3 cellular contexts compared by ENCODE assay signal in genomic region chr2:27024812-27025211, GRCh38.
TF ChIP-seq lines count a peak whose summit lies in the region.

No MANE protein-coding gene starts in this region.

TF ChIP-seq in SK-N-SH, 30 proteins besides CTCF, POLR2A, EP300 and RAD21:
- TF ChIP-seq FOSL2 (IDR thresholded peaks at IDR 0.05; ENCODE audit: borderline replicate concordance, low read depth) (no peak), RXRA (IDR thresholded peaks at IDR 0.05; ENCODE audit: borderline replicate concordance, low read depth) (no peak), TAF1 (IDR thresholded peaks at IDR 0.05; ENCODE audit: borderline replicate concordance, low read depth, low read length) (no peak), MAX (IDR thresholded peaks at IDR 0.05; ENCODE audit: low read depth) (no peak), NRF1 (IDR thresholded peaks at IDR 0.05; ENCODE audit: low read depth, low read length) (no peak), USF2 (IDR thresholded peaks at IDR 0.05; ENCODE audit: borderline replicate concordance, low read depth, low read length) (no peak), REST (IDR thresholded peaks at IDR 0.05; ENCODE audit: low read depth, low read length) (no peak), GABPA (IDR thresholded peaks at IDR 0.05; ENCODE audit: low read depth) (no peak), RCOR1 (IDR thresholded peaks at IDR 0.05; ENCODE audit: low read length) (no peak)
TF ChIP-seq in SK-N-SH: peak in this region for 0.

TF ChIP-seq in SK-N-SH treated with all-trans-retinoic acid at 6 μM for 48 hours, 23 proteins besides CTCF, POLR2A, EP300 and RAD21:
- TF ChIP-seq ZNF70 (CRISPR knock-in tag; IDR thresholded peaks at IDR 0.05) (no peak), ESRRG (CRISPR knock-in tag; IDR thresholded peaks at IDR 0.05) (no peak), OSR1 (CRISPR knock-in tag; IDR thresholded peaks at IDR 0.05) (no peak), TOX (CRISPR knock-in tag; IDR thresholded peaks at IDR 0.05; ENCODE audit: borderline replicate concordance) (no peak), ZC3H10 (CRISPR knock-in tag; IDR thresholded peaks at IDR 0.05) (no peak)

TF ChIP-seq in HEK293, 187 proteins besides CTCF, POLR2A, EP300 and RAD21:
- TF ChIP-seq ZNF600 (tag by site-specific recombination; IDR thresholded peaks at IDR 0.05) (peak; percentile 60), ZNF391 (tag by site-specific recombination; IDR thresholded peaks at IDR 0.05; ENCODE audit: borderline replicate concordance, low read depth) (no peak), ZNF488 (tag by site-specific recombination; IDR thresholded peaks at IDR 0.05) (no peak)
